In the genomic region with DNA sequence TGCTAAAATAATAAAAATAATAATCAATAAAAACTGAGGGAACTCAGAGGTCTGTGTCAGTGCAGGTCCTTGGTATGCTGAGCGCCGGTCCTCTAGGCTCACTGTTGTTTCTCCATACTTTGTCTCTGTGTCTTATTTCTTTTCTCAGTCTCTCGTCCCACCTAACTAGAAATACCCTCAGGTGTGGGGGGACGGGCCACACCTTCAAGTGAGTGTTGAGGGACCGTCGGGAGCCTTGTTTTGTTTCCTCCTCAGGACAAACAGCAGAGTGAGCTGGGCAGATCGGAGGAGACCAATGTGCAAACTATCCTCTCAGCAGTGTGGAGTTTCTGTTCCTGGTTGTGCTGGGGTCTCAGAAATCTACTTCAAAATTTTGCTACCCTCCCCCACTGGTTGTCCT, we compare ENCODE assay signal across 20 cellular contexts. TPM values are rescaled to one million over a fixed set of nuclear protein-coding genes. Genes with fewer than 3 reads are reported as not detected.
"Had no signal": no experiment of that assay in that cellular context is flagged by ENCODE, and none has a peak within 500 bp of the region (broad histone marks: within the 10 kb centered on the region; RNA-seq: fewer than 3 reads in every experiment).

No MANE protein-coding gene starts in this region.

RNA-seq across cellular contexts. Expression of a gene that starts 46.3 kb away (rescaled TPM):
- total RNA-seq: activated naive CD4-positive, alpha-beta T cell treated with anti-CD3 and anti-CD28 coated beads for 36 hours; activated naive CD4-positive, alpha-beta T cell treated with anti-CD3 and anti-CD28 coated beads, Interleukin-2, amount 50 U/mL, for 72 hours; activated naive CD8-positive, alpha-beta T cell treated with anti-CD3 and anti-CD28 coated beads for 36 hours; activated naive CD8-positive, alpha-beta T cell treated with anti-CD3 and anti-CD28 coated beads, Interleukin-2, amount 10 ng/mL, durations not matched to agents 7 days and 5 days; activated T-cell treated with anti-CD3 and anti-CD28 coated beads, Interleukin-2, amount 50 U/mL, for 4 hours; activated T-cell treated with anti-CD3 and anti-CD28 coated beads, Interleukin-2, amount 50 U/mL, for 72 hours; activated T-helper 1 cell treated with anti-CD3 and anti-CD28 coated beads, Interleukin-12 subunit alpha, Interleukin-12 subunit beta, Interleukin-2, Interleukin-4 antibody, amounts not matched to agents 30 ng/mL and 10 ng/mL and 1 ng/mL, durations not matched to agents 14 hours and 24 hours and 36 hours; activated T-helper 17 cell treated with anti-CD3 and anti-CD28 coated beads, Interleukin-2, amount 50 U/mL, for 72 hours; activated T-helper 2 cell treated with anti-CD3 and anti-CD28 coated beads, Interferon-gamma antibody, Interleukin-2, Interleukin-4, amounts not matched to agents 10 μg/mL and 5 μg/mL and 100 μg/mL, durations not matched to agents 14 hours and 24 hours and 36 hours; adrenal gland; aorta; ascending aorta; astrocyte; body of pancreas; breast epithelium; bronchial epithelial cell; cardiac muscle cell; cardiac septum; cerebellum; chondrocyte had no signal
